ENCODE assay signal across 8 cellular contexts in the genomic region with DNA sequence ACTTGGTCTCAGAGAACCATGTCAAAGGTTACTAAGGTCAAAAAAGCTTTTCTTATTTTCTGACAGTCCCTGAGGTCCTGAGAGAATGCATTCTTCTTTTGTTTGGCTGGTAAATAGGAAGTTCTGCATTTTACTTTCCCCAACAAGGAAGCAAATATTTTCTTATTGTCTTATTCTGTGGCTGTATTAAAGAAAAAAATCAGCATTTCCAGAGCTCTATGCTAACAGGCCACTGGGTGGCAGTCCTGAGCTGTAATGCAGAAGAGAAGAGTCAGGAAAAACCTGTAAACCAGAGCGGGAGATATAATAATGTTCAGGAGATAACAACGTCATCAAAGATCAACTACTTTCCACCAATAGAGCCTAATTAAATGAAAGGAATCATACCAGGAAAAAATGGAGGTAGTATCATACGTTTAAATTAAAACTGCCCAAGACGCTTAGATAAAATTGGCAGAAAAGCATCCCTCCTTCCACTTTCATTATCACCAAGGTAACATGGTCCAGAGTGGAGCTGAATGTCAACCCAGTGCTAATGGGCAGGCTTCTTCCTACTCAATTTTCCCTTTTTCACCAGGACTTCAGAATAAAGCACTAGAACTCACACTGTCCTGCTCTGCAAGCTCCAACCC. TPM values are rescaled to one million over a fixed set of nuclear protein-coding genes. Genes with fewer than 3 reads are reported as not detected.
DNase-seq lines count a peak whose midpoint lies in the region; ATAC-seq lines count a peak whose summit lies in the region.

No MANE protein-coding gene starts in this region.

- no peak overlapping the region for H2BK5ac ChIP-seq in mesendoderm (ENCODE audit: low read length)

- no peaks in the 10 kb centered on the region for H3K4me1 ChIP-seq in mesendoderm (ENCODE audit: control insufficient read depth, low read depth, low read length)

- no peak overlapping the region for H3K4me2 ChIP-seq in mesendoderm (ENCODE audit: low read length)

- POLR2A ChIA-PET in activated CD4-positive, alpha-beta memory T cell treated with anti-CD3 and anti-CD28 coated beads for 36 hours (lab: Charles Lee) = interaction anchor here (1.0 kb wide), 1 partner anchor 495 kb away, joined by 3 read pairs; no protein-coding TSS in a partner anchor

- H3K27me3 ChIP-seq in mesendoderm (ENCODE audit: insufficient read depth, low read length, poor library complexity) = no peaks in the 10 kb centered on the region

- ATAC-seq in HG03469 (IDR thresholded peaks at IDR 0.05; ENCODE audit: unreplicated experiment) = peak; percentile 46
- no peak for ATAC-seq in HG02759 (IDR thresholded peaks at IDR 0.05; ENCODE audit: unreplicated experiment)

- no peak overlapping the region for H2BK15ac ChIP-seq in mesendoderm (replicated peaks; ENCODE audit: low read depth)

- no peaks in the 10 kb centered on the region for H3K79me1 ChIP-seq in mesendoderm (ENCODE audit: low read length)

- H3K9me3 Mint-ChIP-seq in activated CD4-positive, alpha-beta memory T cell treated with anti-CD3 and anti-CD28 coated beads for 36 hours = no peaks in the 10 kb centered on the region

- no peak overlapping the region for H3K56ac ChIP-seq in mesendoderm (ENCODE audit: low read length)

- H2BK120ac ChIP-seq in mesendoderm (ENCODE audit: low read depth, low read length) = no peak overlapping the region

- no peak overlapping the region for H3K27ac ChIP-seq in mesendoderm (ENCODE audit: low read depth, low read length)

- H3K4me3 ChIP-seq in mesendoderm (ENCODE audit: low read length) = no peak overlapping the region

- no peaks in the 10 kb centered on the region for H3K36me3 ChIP-seq in mesendoderm (ENCODE audit: control insufficient read depth, insufficient read depth, low read length)

- no peaks in the 10 kb centered on the region for H3K36me3 Mint-ChIP-seq in activated CD4-positive, alpha-beta memory T cell treated with anti-CD3 and anti-CD28 coated beads for 36 hours

- H3K4me1 Mint-ChIP-seq in activated CD4-positive, alpha-beta memory T cell treated with anti-CD3 and anti-CD28 coated beads for 36 hours (ENCODE audit: low read depth) = peaks cover 12% of the 10 kb centered on the region

- H3K4ac ChIP-seq in mesendoderm (ENCODE audit: low read depth, low read length) = no peak overlapping the region

- intact Hi-C loops in activated CD4-positive, alpha-beta memory T cell treated with anti-CD3 and anti-CD28 coated beads for 36 hours (cut with micrococcal nuclease) = loop anchor here (1.0 kb wide), 3 partner anchors 267 to 379 kb away; no protein-coding TSS in a partner anchor

- H3K23ac ChIP-seq in mesendoderm (ENCODE audit: low read length) = no peak overlapping the region

- H3K18ac ChIP-seq in mesendoderm (ENCODE audit: low read length) = no peak overlapping the region

- DNase-seq in COLO668 (lab: John Stamatoyannopoulos, UW; ENCODE audit: unreplicated experiment) (peak; percentile 64), NCI-H774 (lab: John Stamatoyannopoulos, UW) (peak; percentile 68), mesendoderm (peak; percentile 62)
- peak; percentile 72 for DNase-seq in activated CD4-positive, alpha-beta memory T cell treated with anti-CD3 and anti-CD28 coated beads for 36 hours
- peak; percentile 50 for DNase-seq in effector CD4-positive, alpha-beta T cell
- peak; percentile 40 to 51 for DNase-seq in stimulated activated CD8-positive, alpha-beta memory T cell treated with anti-CD3 and anti-CD28 coated beads, Interleukin-2, amount 100 ng/mL, for 48 hours (ENCODE audit: low read depth in 2 of 2)

- H3K4me3 Mint-ChIP-seq in activated CD4-positive, alpha-beta memory T cell treated with anti-CD3 and anti-CD28 coated beads for 36 hours = peak overlapping the region; percentile 58

- WGBS in mesendoderm (ENCODE audit: extremely low coverage, insufficient coverage, low lambda C conversion rate) = no CpG with 5 or more reads among the region's 4 CpGs

- no peak overlapping the region for H4K8ac ChIP-seq in mesendoderm (ENCODE audit: low read depth, low read length)

- H3K27ac Mint-ChIP-seq in activated CD4-positive, alpha-beta memory T cell treated with anti-CD3 and anti-CD28 coated beads for 36 hours = no peak overlapping the region

- peaks cover 2% of the 10 kb centered on the region for H3K27me3 Mint-ChIP-seq in activated CD4-positive, alpha-beta memory T cell treated with anti-CD3 and anti-CD28 coated beads for 36 hours

- no peak overlapping the region for H4K5ac ChIP-seq in mesendoderm (ENCODE audit: low read length)

- H3K79me2 ChIP-seq in mesendoderm (ENCODE audit: control insufficient read depth, insufficient read depth, low read length) = no peaks in the 10 kb centered on the region

- H3K9ac ChIP-seq in mesendoderm (ENCODE audit: low read length) = no peak overlapping the region

- no peak overlapping the region for H2AK5ac ChIP-seq in mesendoderm (ENCODE audit: low read length)

- CTCF ChIA-PET in activated CD4-positive, alpha-beta memory T cell treated with anti-CD3 and anti-CD28 coated beads for 36 hours (lab: Charles Lee) = interaction anchor here (0.6 to 3.1 kb wide), 61 partner anchors 9 to 780 kb away, joined by 3 to 65 read pairs (median 3); partner anchors contain the start of gene CARMIL1

RNA-seq across cellular contexts. Expression of gene CARMIL1, which starts 55.6 kb away (rescaled TPM):
- 1 to 10 TPM; 2.4 to 2.7 TPM for total RNA-seq in activated CD4-positive, alpha-beta memory T cell treated with anti-CD3 and anti-CD28 coated beads for 36 hours
- polyA plus RNA-seq in mesendoderm (2013, experiment 1 of 2) = 15.5 TPM
- polyA plus RNA-seq in mesendoderm (2013, experiment 2 of 2) = 18.4 TPM
